ENCODE assay signal across 8 cellular contexts in the genomic region with DNA sequence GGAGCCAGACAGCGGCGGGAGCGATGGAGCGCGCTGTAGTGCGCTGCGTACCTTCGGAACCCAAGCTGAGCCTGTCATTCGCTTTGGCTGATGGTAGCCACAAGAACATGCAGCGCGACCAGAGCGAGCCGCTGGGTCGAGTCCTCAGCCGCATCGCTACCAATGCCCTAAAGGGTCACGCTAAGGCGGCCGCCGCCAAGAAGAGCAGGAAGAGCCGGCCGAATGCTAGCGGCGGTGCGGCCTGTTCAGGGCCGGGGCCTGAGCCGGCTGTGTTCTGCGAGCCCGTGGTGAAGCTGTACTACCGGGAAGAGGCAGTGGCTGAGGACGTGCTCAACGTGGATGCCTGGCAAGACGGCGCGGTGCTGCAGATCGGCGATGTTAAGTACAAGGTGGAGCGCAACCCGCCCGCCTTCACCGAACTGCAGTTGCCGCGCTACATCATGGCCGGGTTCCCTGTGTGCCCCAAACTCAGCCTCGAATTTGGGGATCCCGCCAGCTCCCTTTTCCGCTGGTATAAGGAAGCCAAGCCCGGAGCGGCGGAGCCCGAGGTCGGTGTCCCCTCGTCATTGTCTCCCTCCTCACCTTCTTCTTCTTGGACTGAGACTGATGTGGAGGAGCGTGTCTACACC. TPM values are rescaled to one million over a fixed set of nuclear protein-coding genes. Genes with fewer than 3 reads are reported as not detected.
A peak's percentile ranks its signal among the peaks of the same experiment; 100 is the strongest.
DNase-seq lines count a peak whose midpoint lies in the region; ATAC-seq, FAIRE-seq and TF ChIP-seq lines count a peak whose summit lies in the region.

No MANE protein-coding gene starts in this region.

- peaks cover 15 to 45% of the 10 kb centered on the region in 2 donors for H3K4me1 ChIP-seq in left lung

- intact Hi-C loops in left lung (cut with DNase I) = no loop called here

- in situ Hi-C loops in ACHN (cut with HindIII; ENCODE audit: low pct_ligation_motif_present, low pct_unique_long_range_greater_than_20kb, low sequenced_read_pairs) = no loop called here

- H3K4me3 ChIP-seq in bronchial epithelial cell (ENCODE audit: low read depth, low read length) = peak overlapping the region; percentile 83
- peak overlapping the region; percentile 77 to 96 for H3K4me3 ChIP-seq in left lung

- no peak for FAIRE-seq in bronchial epithelial cell (lab: Jason Lieb, UNC)

- H3K9me3 ChIP-seq in left lung = no peaks in the 10 kb centered on the region

- ATAC-seq in GM18517 (IDR thresholded peaks at IDR 0.05; ENCODE audit: unreplicated experiment) (peak; percentile 34), HG02981 (IDR thresholded peaks at IDR 0.05; ENCODE audit: unreplicated experiment) (peak; percentile 22), SK-N-SH treated with all-trans-retinoic acid at 6 μM for 48 hours (peak; percentile 62), left lung (peak; percentile 62)

- no peaks in the 10 kb centered on the region for H3K36me3 ChIP-seq in bronchial epithelial cell (ENCODE audit: control insufficient read depth, insufficient read depth, low read length)
- H3K36me3 ChIP-seq in left lung = peaks cover 0 to 27% of the 10 kb centered on the region in 2 donors

- TF ChIP-seq CTCF in bronchial epithelial cell (IDR thresholded peaks at IDR 0.05; ENCODE audit: insufficient read depth, low read length, severe bottlenecking) = no peak
- TF ChIP-seq CTCF in left lung (IDR thresholded peaks at IDR 0.05) = no peak

- no peaks in the 10 kb centered on the region for H3K27me3 ChIP-seq in bronchial epithelial cell (ENCODE audit: control insufficient read depth, insufficient read depth, low read length)
- no peaks in the 10 kb centered on the region for H3K27me3 ChIP-seq in left lung

- DNase-seq in ACHN (peak; percentile 21), bronchial epithelial cell (ENCODE audit: low read depth) (no peak), left lung (peak; percentile 42 to 85), DMS153 (lab: John Stamatoyannopoulos, UW) (no peak)
- peak; percentile 7 for DNase-seq in stimulated activated CD8-positive, alpha-beta memory T cell treated with anti-CD3 and anti-CD28 coated beads, Interleukin-7, amount 100 ng/mL, for 24 hours (ENCODE audit: low read depth)

- peak overlapping the region; percentile 85 to 93 for H3K27ac ChIP-seq in left lung

TF ChIP-seq in SK-N-SH treated with all-trans-retinoic acid at 6 μM for 48 hours, 23 proteins besides CTCF, POLR2A, EP300 and RAD21 (continues in another document):
- TF ChIP-seq BACH2 (CRISPR knock-in tag; IDR thresholded peaks at IDR 0.05; ENCODE audit: borderline replicate concordance) (no peak), SNAI2 (CRISPR knock-in tag; IDR thresholded peaks at IDR 0.05) (no peak), CREB5 (CRISPR knock-in tag; IDR thresholded peaks at IDR 0.05; ENCODE audit: low read depth) (no peak), ESRRG (CRISPR knock-in tag; IDR thresholded peaks at IDR 0.05) (no peak), RARB (CRISPR knock-in tag; IDR thresholded peaks at IDR 0.05) (no peak), TOX (CRISPR knock-in tag; IDR thresholded peaks at IDR 0.05; ENCODE audit: borderline replicate concordance) (no peak), GLIS3 (CRISPR knock-in tag; IDR thresholded peaks at IDR 0.05) (no peak), TSHZ2 (CRISPR knock-in tag; IDR thresholded peaks at IDR 0.05) (no peak), CSDC2 (CRISPR knock-in tag; IDR thresholded peaks at IDR 0.05) (no peak), ARNTL (CRISPR knock-in tag; IDR thresholded peaks at IDR 0.05; ENCODE audit: borderline replicate concordance, low read depth) (no peak), ZFP3 (CRISPR knock-in tag; IDR thresholded peaks at IDR 0.05) (no peak), PPARA (CRISPR knock-in tag; IDR thresholded peaks at IDR 0.05; ENCODE audit: borderline replicate concordance) (no peak), ZNF70 (CRISPR knock-in tag; IDR thresholded peaks at IDR 0.05) (no peak), ZFP30 (CRISPR knock-in tag; IDR thresholded peaks at IDR 0.05) (no peak), TCF4 (CRISPR knock-in tag; IDR thresholded peaks at IDR 0.05; ENCODE audit: borderline replicate concordance) (no peak)
- TF ChIP-seq, protein P1, sequence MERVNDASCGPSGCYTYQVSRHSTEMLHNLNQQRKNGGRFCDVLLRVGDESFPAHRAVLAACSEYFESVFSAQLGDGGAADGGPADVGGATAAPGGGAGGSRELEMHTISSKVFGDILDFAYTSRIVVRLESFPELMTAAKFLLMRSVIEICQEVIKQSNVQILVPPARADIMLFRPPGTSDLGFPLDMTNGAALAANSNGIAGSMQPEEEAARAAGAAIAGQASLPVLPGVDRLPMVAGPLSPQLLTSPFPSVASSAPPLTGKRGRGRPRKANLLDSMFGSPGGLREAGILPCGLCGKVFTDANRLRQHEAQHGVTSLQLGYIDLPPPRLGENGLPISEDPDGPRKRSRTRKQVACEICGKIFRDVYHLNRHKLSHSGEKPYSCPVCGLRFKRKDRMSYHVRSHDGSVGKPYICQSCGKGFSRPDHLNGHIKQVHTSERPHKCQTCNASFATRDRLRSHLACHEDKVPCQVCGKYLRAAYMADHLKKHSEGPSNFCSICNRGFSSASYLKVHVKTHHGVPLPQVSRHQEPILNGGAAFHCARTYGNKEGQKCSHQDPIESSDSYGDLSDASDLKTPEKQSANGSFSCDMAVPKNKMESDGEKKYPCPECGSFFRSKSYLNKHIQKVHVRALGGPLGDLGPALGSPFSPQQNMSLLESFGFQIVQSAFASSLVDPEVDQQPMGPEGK (CRISPR knock-in tag; IDR thresholded peaks at IDR 0.05; ENCODE audit: borderline replicate concordance) = no peak
- TF ChIP-seq, protein P2, sequence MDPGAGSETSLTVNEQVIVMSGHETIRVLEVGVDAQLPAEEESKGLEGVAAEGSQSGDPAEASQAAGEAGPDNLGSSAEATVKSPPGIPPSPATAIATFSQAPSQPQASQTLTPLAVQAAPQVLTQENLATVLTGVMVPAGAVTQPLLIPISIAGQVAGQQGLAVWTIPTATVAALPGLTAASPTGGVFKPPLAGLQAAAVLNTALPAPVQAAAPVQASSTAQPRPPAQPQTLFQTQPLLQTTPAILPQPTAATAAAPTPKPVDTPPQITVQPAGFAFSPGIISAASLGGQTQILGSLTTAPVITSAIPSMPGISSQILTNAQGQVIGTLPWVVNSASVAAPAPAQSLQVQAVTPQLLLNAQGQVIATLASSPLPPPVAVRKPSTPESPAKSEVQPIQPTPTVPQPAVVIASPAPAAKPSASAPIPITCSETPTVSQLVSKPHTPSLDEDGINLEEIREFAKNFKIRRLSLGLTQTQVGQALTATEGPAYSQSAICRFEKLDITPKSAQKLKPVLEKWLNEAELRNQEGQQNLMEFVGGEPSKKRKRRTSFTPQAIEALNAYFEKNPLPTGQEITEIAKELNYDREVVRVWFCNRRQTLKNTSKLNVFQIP (CRISPR knock-in tag; IDR thresholded peaks at IDR 0.05; ENCODE audit: borderline replicate concordance, low read depth) = no peak
- TF ChIP-seq, protein P3, sequence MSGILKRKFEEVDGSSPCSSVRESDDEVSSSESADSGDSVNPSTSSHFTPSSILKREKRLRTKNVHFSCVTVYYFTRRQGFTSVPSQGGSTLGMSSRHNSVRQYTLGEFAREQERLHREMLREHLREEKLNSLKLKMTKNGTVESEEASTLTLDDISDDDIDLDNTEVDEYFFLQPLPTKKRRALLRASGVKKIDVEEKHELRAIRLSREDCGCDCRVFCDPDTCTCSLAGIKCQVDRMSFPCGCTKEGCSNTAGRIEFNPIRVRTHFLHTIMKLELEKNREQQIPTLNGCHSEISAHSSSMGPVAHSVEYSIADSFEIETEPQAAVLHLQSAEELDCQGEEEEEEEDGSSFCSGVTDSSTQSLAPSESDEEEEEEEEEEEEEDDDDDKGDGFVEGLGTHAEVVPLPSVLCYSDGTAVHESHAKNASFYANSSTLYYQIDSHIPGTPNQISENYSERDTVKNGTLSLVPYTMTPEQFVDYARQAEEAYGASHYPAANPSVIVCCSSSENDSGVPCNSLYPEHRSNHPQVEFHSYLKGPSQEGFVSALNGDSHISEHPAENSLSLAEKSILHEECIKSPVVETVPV (CRISPR knock-in tag; IDR thresholded peaks at IDR 0.05) = no peak

RNA-seq across cellular contexts. Expression of gene PDE12, which starts 0.5 kb away (rescaled TPM):
- total RNA-seq in bronchial epithelial cell = 12.6 and 14.7 TPM in 2 replicates
- 10 to 100 TPM; 23.1 to 24.3 TPM for total RNA-seq in left lung

RNA-seq across cellular contexts. Expression of gene DNAH12, which starts 12.4 kb away (rescaled TPM):
- total RNA-seq in bronchial epithelial cell (under 0.01 and 0.13 TPM in 2 replicates), left lung (1 to 10 TPM in 1 of 2 donors, under 1 TPM in 1; 0.61 to 4.9 TPM)

RNA-seq across cellular contexts. Expression of gene ARF4, which starts 40.6 kb away (rescaled TPM):
- total RNA-seq in bronchial epithelial cell = 91.4 and 96.9 TPM in 2 replicates
- 100 to 1,000 TPM; 228 to 231 TPM for total RNA-seq in left lung

Comparison
In these comparisons a context has a peak if more than half of its experiments do, and no peak if none do; other contexts are left out.
1. DNase-seq: peak in ACHN (single experiment), left lung (2 of 2) and stimulated activated CD8-positive, alpha-beta memory T cell treated with anti-CD3 and anti-CD28 coated beads, Interleukin-7, amount 100 ng/mL, for 24 hours (single experiment); none in bronchial epithelial cell (single experiment) and DMS153 (single experiment).
2. Peak in every context shown above with its lines, with median percentiles within 50 percentile points of each other: ATAC-seq.